14 cellular contexts compared by ENCODE assay signal in the genomic region with DNA sequence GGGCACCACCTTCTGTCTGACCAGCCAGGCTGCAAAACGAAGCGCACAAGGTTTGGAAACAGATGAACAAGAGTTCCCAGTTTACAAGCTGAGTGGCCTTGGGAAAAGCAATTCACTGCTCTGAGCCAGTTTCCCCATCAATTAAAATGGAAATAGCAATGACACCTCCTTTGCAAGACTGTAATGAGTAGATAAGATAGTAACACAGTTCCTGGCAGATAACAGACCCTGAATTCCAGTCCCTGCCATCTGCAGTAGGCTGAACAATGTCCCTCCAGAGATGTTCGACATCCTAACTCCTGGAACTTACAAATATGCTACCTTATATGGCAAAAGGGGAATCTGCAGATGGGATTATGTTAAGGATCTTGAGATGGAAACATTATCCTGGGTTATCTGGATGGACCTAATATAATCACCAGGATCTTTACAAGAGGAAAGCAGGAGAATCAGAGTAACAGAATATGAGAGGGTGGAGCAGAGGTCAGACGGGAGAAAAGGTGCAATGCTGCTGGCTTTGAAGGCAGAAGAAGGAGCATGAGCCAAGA.
"Had no signal": no experiment of that assay in that cellular context is flagged by ENCODE, and none has a peak within 500 bp of the region (broad histone marks: within the 10 kb centered on the region; RNA-seq: fewer than 3 reads in every experiment).

No MANE protein-coding gene starts in this region.

- H3K4me1 ChIP-seq: pancreas had no signal

- H3K4me1 Mint-ChIP-seq: naive thymus-derived CD8-positive, alpha-beta T cell had no signal

- DNase-seq: dermis blood vessel endothelial cell; heart right ventricle; hypothalamus; kidney glomerular epithelial cell; mucosa of descending colon; naive thymus-derived CD8-positive, alpha-beta T cell; pancreas; right cardiac atrium; stimulated activated CD4-positive, alpha-beta T cell treated with anti-CD3 and anti-CD28 coated beads, Interleukin-12 subunit alpha, Interleukin-12 subunit beta, amount 100 ng/mL, for 4 hours; stimulated activated naive CD4-positive, alpha-beta T cell; stomach; substantia nigra; trophoblast cell had no signal

- H3K4me3 Mint-ChIP-seq: naive thymus-derived CD8-positive, alpha-beta T cell had no signal

- H3K27me3 ChIP-seq: heart right ventricle, pancreas, stomach had no signal

- H3K36me3 ChIP-seq: pancreas had no signal

- H3K27ac Mint-ChIP-seq: naive thymus-derived CD8-positive, alpha-beta T cell; progenitor cell of endocrine pancreas had no signal

- H3K9me3 ChIP-seq: heart right ventricle, mucosa of descending colon, pancreas, stomach had no signal

- H3K4me3 ChIP-seq: heart right ventricle, mucosa of descending colon, pancreas, stomach had no signal

- H3K27me3 Mint-ChIP-seq: naive thymus-derived CD8-positive, alpha-beta T cell; progenitor cell of endocrine pancreas had no signal

- H3K27ac ChIP-seq: heart right ventricle, pancreas, stomach had no signal
